8 cellular contexts compared by ENCODE assay signal in genomic region chr4:186587416-186588018, GRCh38. TPM values are rescaled to one million over a fixed set of nuclear protein-coding genes. Genes with fewer than 3 reads are reported as not detected.
A peak's percentile ranks its signal among the peaks of the same experiment; 100 is the strongest.
DNase-seq lines count a peak whose midpoint lies in the region; ATAC-seq and TF ChIP-seq lines count a peak whose summit lies in the region.

No MANE protein-coding gene starts in this region.

- TF ChIP-seq POLR2A in vagina (IDR thresholded peaks at IDR 0.05), result no peak

- in situ Hi-C loops in Panc1 (cut with HindIII; ENCODE audit: low pct_unique_long_range_greater_than_20kb, low sequenced_read_pairs), result no loop called here

- peak; percentile 83 for ATAC-seq in HG02678 (IDR thresholded peaks at IDR 0.05; ENCODE audit: unreplicated experiment)
- peak; percentile 81; the same call in 1 of the 2 replicates for ATAC-seq in Panc1

- no peaks in the 10 kb centered on the region for H3K9me3 ChIP-seq in Panc1 (ENCODE audit: control insufficient read depth, insufficient read depth, low read depth, low read length)
- H3K9me3 ChIP-seq in vagina, result no peaks in the 10 kb centered on the region

- peaks cover 36% of the 10 kb centered on the region for H3K36me3 ChIP-seq in Panc1 (ENCODE audit: control insufficient read depth, insufficient read depth, low read length)
- peaks cover 0 to 9% of the 10 kb centered on the region in 2 donors for H3K36me3 ChIP-seq in vagina

- no peaks in the 10 kb centered on the region for H3K27me3 ChIP-seq in Panc1 (ENCODE audit: control insufficient read depth, insufficient read depth, low read length)
- H3K27me3 ChIP-seq in vagina, result no peaks in the 10 kb centered on the region

- H3K4me3 ChIP-seq in Panc1 (ENCODE audit: low read depth in 2 of 2, low read length in 2 of 2), result no peak overlapping the region
- H3K4me3 ChIP-seq in vagina, result no peak overlapping the region

- POLR2A ChIA-PET in Panc1 (lab: Charles Lee), result no interaction called here

- H3K27ac ChIP-seq in Panc1 (ENCODE audit: low read length) (no peak overlapping the region), vagina (no peak overlapping the region)

- intact Hi-C loops in Panc1 (cut with micrococcal nuclease; ENCODE audit: unreplicated experiment), result loop anchor here (1.0 to 10.0 kb wide), 2 partner anchors 113 to 290 kb away; no protein-coding TSS in a partner anchor
- intact Hi-C loops in vagina (cut with DNase I), result loop anchor here (10.0 kb wide), 1 partner anchor 293 kb away; no protein-coding TSS in a partner anchor

- no peaks in the 10 kb centered on the region; the same call in 1 of the 2 replicates for H3K4me1 ChIP-seq in Panc1 (ENCODE audit: control insufficient read depth, insufficient read depth, low read length)
- H3K4me1 ChIP-seq in vagina, result no peaks in the 10 kb centered on the region

- DNase-seq in activated gamma-delta T cell treated with Interleukin-2 at 50 U/mL for 16 hours (peak; percentile 47), activated gamma-delta T cell (lab: John Stamatoyannopoulos, UW) (no peak), Panc1 (ENCODE audit: low read depth, low spot score) (peak; percentile 12), foreskin melanocyte (peak; percentile 16), pons (ENCODE audit: low spot score) (peak; percentile 52), vagina (ENCODE audit: extremely low spot score in 2 of 2) (peak in 1 of 2 donors; percentile 60)
- peak; percentile 9 to 15 for DNase-seq in activated T-helper 1 cell treated with anti-CD3 and anti-CD28 coated beads, Interleukin-2, amount 50 U/mL, for 16 hours (ENCODE audit: low read depth in 1 of 2, low spot score in 1 of 2)

- BruUV-seq in Panc1 (replicated peaks; lab: Mats Ljungman, UMichigan), result no TSS peak

- TF ChIP-seq CTCF in Panc1 (IDR thresholded peaks at IDR 0.05) (peak; percentile 79), vagina (IDR thresholded peaks at IDR 0.05) (peak; percentile 28 to 93 (median 72))

- CTCF ChIA-PET in Panc1 (lab: Charles Lee), result no interaction called here

RNA-seq across cellular contexts. Expression of gene MTNR1A, which starts 32.1 kb away (rescaled TPM):
- total RNA-seq in Panc1 (2021; ENCODE audit: unreplicated experiment) (0.23 TPM), vagina (not detected)
- polyA plus RNA-seq in Panc1 (2012; ENCODE audit: insufficient read length), result 0.23 TPM
